In the genomic region with DNA sequence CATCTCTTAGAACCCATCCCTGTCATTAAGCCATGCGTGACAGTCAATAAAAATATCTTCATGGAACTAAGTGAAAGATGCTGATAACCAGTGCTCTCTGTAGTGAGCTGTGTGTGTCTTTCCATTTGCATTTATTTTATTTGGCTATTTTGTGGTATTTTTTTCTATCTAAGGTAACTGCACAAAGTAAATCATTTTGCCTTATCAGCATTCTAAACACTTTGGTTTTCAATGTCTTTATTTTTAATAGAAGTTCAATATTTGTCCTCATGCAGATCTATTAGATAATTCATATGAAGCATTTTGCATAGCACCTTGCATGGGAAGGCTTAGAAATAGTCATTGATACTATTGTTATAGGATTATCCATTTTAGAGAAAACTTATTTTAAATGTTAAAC, we compare ENCODE assay signal across 27 cellular contexts.
"Had no signal": no experiment of that assay in that cellular context is flagged by ENCODE, and none has a peak within 500 bp of the region (broad histone marks: within the 10 kb centered on the region; RNA-seq: fewer than 3 reads in every experiment).

No MANE protein-coding gene starts in this region.

- H3K4me3 ChIP-seq: stomach, suprapubic skin, testis, thoracic aorta, thyroid gland, tibial artery, tibial nerve, transverse colon, upper lobe of left lung, upper lobe of right lung, uterus, vagina had no signal

- FAIRE-seq: urothelium cell line had no signal

- DNase-seq: stimulated activated CD4-positive, alpha-beta T cell treated with anti-CD3 and anti-CD28 coated beads, Interleukin-2, amount 100 ng/mL, for 48 hours; stimulated activated CD4-positive, alpha-beta T cell treated with anti-CD3 and anti-CD28 coated beads, Interleukin-4, amount 100 ng/mL, for 1 hour; stimulated activated CD4-positive, alpha-beta T cell treated with anti-CD3 and anti-CD28 coated beads, Interleukin-4, amount 100 ng/mL, for 24 hours; stimulated activated CD4-positive, alpha-beta T cell treated with anti-CD3 and anti-CD28 coated beads, Interleukin-4, amount 100 ng/mL, for 4 hours; stimulated activated CD8-positive, alpha-beta memory T cell treated with anti-CD3 and anti-CD28 coated beads, Interleukin-4, amount 100 ng/mL, for 48 hours; stimulated activated naive B cell treated with anti-CD40 and anti-IgM and Interleukin-4, amounts not matched to agents 10 μg/mL and 1 μg/mL and 100 μg/mL, for 72 hours; stimulated activated naive CD4-positive, alpha-beta T cell; stimulated activated naive CD4-positive, alpha-beta T cell treated with Interleukin-2 at 50 U/mL for 16 hours; stimulated activated naive CD8-positive, alpha-beta T cell treated with anti-CD3 and anti-CD28 coated beads, Interleukin-15, amount 100 ng/mL, for 72 hours; stimulated activated naive CD8-positive, alpha-beta T cell treated with anti-CD3 and anti-CD28 coated beads, Interleukin-15, Interleukin-2, amounts not matched to agents 100 U/mL and 50 U/mL, for 24 hours; stomach; substantia nigra; testis; thyroid gland; tibial artery; transverse colon; trophoblast cell; upper lobe of left lung; upper lobe of right lung; uterus had no signal

- H3K9me3 ChIP-seq: stomach, suprapubic skin, testis, thoracic aorta, thyroid gland, tibial artery, tibial nerve, transverse colon, upper lobe of left lung, upper lobe of right lung, uterus, vagina had no signal

- ATAC-seq: stimulated activated effector memory CD8-positive, alpha-beta T cell treated with anti-CD3 and anti-CD28 coated beads, Interleukin-12 subunit alpha, Interleukin-12 subunit beta, amount 100 ng/mL, for 72 hours; stimulated activated memory B cell treated with anti-CD40 and anti-IgM and Interleukin-4, amounts not matched to agents 10 μg/mL and 1 μg/mL and 100 μg/mL, for 72 hours; stimulated activated naive B cell treated with anti-CD40 and anti-IgM and Interleukin-4, amounts not matched to agents 10 μg/mL and 1 μg/mL and 100 μg/mL, for 72 hours; stimulated activated naive CD8-positive, alpha-beta T cell treated with anti-CD3 and anti-CD28 coated beads, Interleukin-15, amount 100 ng/mL, for 72 hours; stimulated activated naive CD8-positive, alpha-beta T cell treated with anti-CD3 and anti-CD28 coated beads, Interleukin-15, Interleukin-2, amounts not matched to agents 100 U/mL and 50 U/mL, for 24 hours; upper lobe of right lung had no signal

- H3K27ac ChIP-seq: stomach, suprapubic skin, testis, thoracic aorta, thyroid gland, tibial artery, tibial nerve, transverse colon, upper lobe of left lung, upper lobe of right lung, uterus, vagina had no signal

- H3K27me3 ChIP-seq: stomach, suprapubic skin, testis, thyroid gland, tibial artery, tibial nerve, transverse colon, upper lobe of left lung, upper lobe of right lung, uterus, vagina had no signal

- H3K36me3 ChIP-seq: stomach, suprapubic skin, thoracic aorta, thyroid gland, tibial artery, tibial nerve, transverse colon, upper lobe of left lung, upper lobe of right lung, uterus, vagina had no signal

- H3K4me1 ChIP-seq: transverse colon, uterus had no signal
